15 cellular contexts compared by ENCODE assay signal in the genomic region with DNA sequence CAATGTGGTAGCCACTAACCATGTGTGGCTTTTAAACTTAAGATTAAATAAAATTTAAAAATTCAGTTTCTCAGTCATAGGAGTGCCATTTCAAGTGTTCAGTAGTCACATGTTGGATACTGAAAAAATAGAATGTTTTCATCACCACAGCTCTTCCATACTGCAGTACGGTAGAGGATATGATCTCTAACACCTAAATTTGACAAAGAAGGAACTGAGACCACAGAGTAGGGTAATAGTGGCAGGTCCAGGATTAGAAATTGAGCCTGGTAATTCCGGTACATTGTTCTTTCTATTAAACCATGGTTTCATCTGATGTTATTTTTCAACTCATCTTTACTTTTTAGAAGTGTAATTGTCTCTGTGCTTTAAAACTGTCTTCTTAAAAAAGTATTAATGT.
A peak's percentile ranks its signal among the peaks of the same experiment; 100 is the strongest.
DNase-seq lines count a peak whose midpoint lies in the region; ATAC-seq lines count a peak whose summit lies in the region.
"Had no signal": no experiment of that assay in that cellular context is flagged by ENCODE, and none has a peak within 500 bp of the region (broad histone marks: within the 10 kb centered on the region; RNA-seq: fewer than 3 reads in every experiment).

No MANE protein-coding gene starts in this region.

- no peaks in the 10 kb centered on the region for H3K9me3 Mint-ChIP-seq in memory B cell
- H3K9me3 Mint-ChIP-seq: activated naive CD8-positive, alpha-beta T cell treated with anti-CD3 and anti-CD28 coated beads, Interleukin-2, amount 50 U/mL, for 24 hours; endodermal cell; neural crest cell had no signal

- no peak overlapping the region for H3K27ac Mint-ChIP-seq in memory B cell
- H3K27ac Mint-ChIP-seq: activated naive CD8-positive, alpha-beta T cell treated with anti-CD3 and anti-CD28 coated beads, Interleukin-2, amount 50 U/mL, for 24 hours; endodermal cell had no signal

- no peak for DNase-seq in memory B cell (ENCODE audit: low spot score in 2 of 2)
- DNase-seq in GM19238 (ENCODE audit: insufficient read length, low spot score): no peak
- DNase-seq in DMS79 treated with DMSO at 0.1 percent for 48 hours (lab: John Stamatoyannopoulos, UW): no peak
- no peak for DNase-seq in stimulated activated CD4-positive, alpha-beta T cell treated with anti-CD3 and anti-CD28 coated beads, Interleukin-4, amount 100 ng/mL, for 4 hours
- DNase-seq: activated naive CD8-positive, alpha-beta T cell treated with anti-CD3 and anti-CD28 coated beads, Interleukin-2, amount 50 U/mL, for 24 hours; activated T-cell treated with anti-CD3 and anti-CD28 coated beads, Interleukin-2, amount 50 U/mL, for 48 hours; caudate nucleus; DMS153; endodermal cell; foreskin melanocyte; transverse colon had no signal

- H3K27me3 Mint-ChIP-seq in memory B cell: no peaks in the 10 kb centered on the region
- H3K27me3 Mint-ChIP-seq: activated naive CD8-positive, alpha-beta T cell treated with anti-CD3 and anti-CD28 coated beads, Interleukin-2, amount 50 U/mL, for 24 hours had no signal

- peaks cover 3% of the 10 kb centered on the region for H3K4me1 Mint-ChIP-seq in memory B cell
- H3K4me1 Mint-ChIP-seq: activated naive CD8-positive, alpha-beta T cell treated with anti-CD3 and anti-CD28 coated beads, Interleukin-2, amount 50 U/mL, for 24 hours; endodermal cell; neural crest cell had no signal

- H3K36me3 Mint-ChIP-seq in memory B cell: peaks cover 30% of the 10 kb centered on the region

- no peak overlapping the region for H3K4me3 Mint-ChIP-seq in memory B cell
- H3K4me3 Mint-ChIP-seq: activated naive CD8-positive, alpha-beta T cell treated with anti-CD3 and anti-CD28 coated beads, Interleukin-2, amount 50 U/mL, for 24 hours; endodermal cell; neural crest cell had no signal

- peak; percentile 92 for ATAC-seq in GM19043 (IDR thresholded peaks at IDR 0.05; ENCODE audit: low read depth, unreplicated experiment)
- peak; percentile 72 for ATAC-seq in GM21619 (IDR thresholded peaks at IDR 0.05; ENCODE audit: unreplicated experiment)
- ATAC-seq in HG03108 (IDR thresholded peaks at IDR 0.05; ENCODE audit: unreplicated experiment): peak; percentile 85
- peak; percentile 22 for ATAC-seq in memory B cell (ENCODE audit: low read depth)
- ATAC-seq: activated naive CD8-positive, alpha-beta T cell treated with anti-CD3 and anti-CD28 coated beads, Interleukin-2, amount 50 U/mL, for 24 hours had no signal

Comparison
In these comparisons a context has a peak if more than half of its experiments do, and no peak if none do; other contexts are left out.
1. ATAC-seq: peak in every context shown above with its lines; median percentile 92 in GM19043; 85 in HG03108; 72 in GM21619; 22 in memory B cell.